ENCODE assay signal across 8 cellular contexts in genomic region chr21:26715878-26716506, GRCh38.
A peak's percentile ranks its signal among the peaks of the same experiment; 100 is the strongest.
DNase-seq lines count a peak whose midpoint lies in the region; ATAC-seq, FAIRE-seq and TF ChIP-seq lines count a peak whose summit lies in the region.

No MANE protein-coding gene starts in this region.

- no peaks in the 10 kb centered on the region for H3K79me2 ChIP-seq in osteoblast (ENCODE audit: insufficient read depth, low read length)

- peaks cover 11% of the 10 kb centered on the region for H3K4me1 Mint-ChIP-seq in WTC11

- FAIRE-seq in GM12891 (lab: Jason Lieb, UNC) = no peak

- H3K27ac ChIP-seq in AG04450 (ENCODE audit: low read depth, low read length) (no peak overlapping the region), osteoblast (ENCODE audit: low read depth, low read length) (no peak overlapping the region)

- H3K9me3 Mint-ChIP-seq in WTC11 = no peaks in the 10 kb centered on the region

- peak overlapping the region; percentile 64 for H2AFZ ChIP-seq in osteoblast (ENCODE audit: low read length)

- no peak overlapping the region for H3K27ac Mint-ChIP-seq in WTC11

- TF ChIP-seq CTCF in AG04450 (IDR thresholded peaks at IDR 0.05; ENCODE audit: low read depth, low read length) (peak; percentile 85), LNCAP (IDR thresholded peaks at IDR 0.05) (peak; percentile 78), WTC11 (IDR thresholded peaks at IDR 0.05) (peak; percentile 83), osteoblast (IDR thresholded peaks at IDR 0.05; ENCODE audit: extremely low read depth, low read depth, low read length) (peak; percentile 93)

- H3K27me3 ChIP-seq in AG04450 (ENCODE audit: control insufficient read depth, insufficient read depth, low read length) = no peaks in the 10 kb centered on the region
- H3K27me3 ChIP-seq in osteoblast (ENCODE audit: insufficient read depth, low read length) = peaks cover 7% of the 10 kb centered on the region

- POLR2A ChIA-PET in AG04450 (lab: Yijun Ruan, JAX) (no interaction called here), WTC11 (lab: Charles Lee) (no interaction called here)

- peaks cover 3% of the 10 kb centered on the region; the same call in 1 of the 2 replicates for H3K27me3 Mint-ChIP-seq in WTC11 (ENCODE audit: low read depth)

- H3K4me2 ChIP-seq in osteoblast (ENCODE audit: insufficient read depth, low read length) = peak overlapping the region; percentile 64

- H3K9me3 ChIP-seq in AG04450 (ENCODE audit: control insufficient read depth, insufficient read depth, low read length) (no peaks in the 10 kb centered on the region), osteoblast (ENCODE audit: low read depth, low read length) (no peaks in the 10 kb centered on the region)

- peaks cover 4% of the 10 kb centered on the region for H3K4me1 ChIP-seq in osteoblast (ENCODE audit: insufficient read depth, low read length)

- no peak overlapping the region for H3K4me3 ChIP-seq in AG04450 (ENCODE audit: low read depth, low read length)
- H3K4me3 ChIP-seq in osteoblast (ENCODE audit: insufficient read depth, low read length) = peak overlapping the region; percentile 13

- H4K20me1 ChIP-seq in osteoblast (ENCODE audit: insufficient read depth, low read length) = no peaks in the 10 kb centered on the region

- no peak overlapping the region for H3K4me3 Mint-ChIP-seq in WTC11

- ATAC-seq in WTC11 = peak; percentile 98
- no peak for ATAC-seq in GM19397 (IDR thresholded peaks at IDR 0.05; ENCODE audit: unreplicated experiment)

- H3K36me3 Mint-ChIP-seq in WTC11 = no peaks in the 10 kb centered on the region

- DNase-seq in AG04450 (ENCODE audit: low read depth, low spot score) (peak; percentile 16), GM12891 (ENCODE audit: insufficient read length, low spot score) (peak; percentile 8), WTC11 (ENCODE audit: low spot score) (peak; percentile 65), foreskin melanocyte (peak; percentile 33), osteoblast (ENCODE audit: insufficient read length, low spot score, missing footprints) (peak; percentile 74), activated gamma-delta T cell (lab: John Stamatoyannopoulos, UW) (no peak)

- TF ChIP-seq POLR2A in GM12891 (IDR thresholded peaks at IDR 0.05; ENCODE audit: low read depth, low read length) = no peak

- no peaks in the 10 kb centered on the region for H3K36me3 ChIP-seq in osteoblast (ENCODE audit: insufficient read depth, low read length)

- CTCF ChIA-PET in AG04450 (lab: Charles Lee) = interaction anchor here (0.6 to 1.7 kb wide), 11 partner anchors 10 to 1108 kb away, joined by 3 to 11 read pairs (median 3); no protein-coding TSS in a partner anchor
- CTCF ChIA-PET in WTC11 (lab: Charles Lee) = interaction anchor here (2.0 kb wide), 1 partner anchor 17 kb away, joined by 8 read pairs; no protein-coding TSS in a partner anchor

TF ChIP-seq in GM12891, 5 proteins besides CTCF, POLR2A, EP300 and RAD21:
- TF ChIP-seq TAF1 (IDR thresholded peaks at IDR 0.05; ENCODE audit: low read depth, low read length) (no peak), POU2F2 (IDR thresholded peaks at IDR 0.05; ENCODE audit: low read depth, low read length) (no peak), PAX5 (IDR thresholded peaks at IDR 0.05; ENCODE audit: insufficient read depth, low read length, severe bottlenecking) (no peak), POLR2AphosphoS5 (IDR thresholded peaks at IDR 0.05; ENCODE audit: low read depth, low read length) (no peak), SPI1 (IDR thresholded peaks at IDR 0.05; ENCODE audit: low read depth, low read length) (no peak)

TF ChIP-seq in WTC11, 78 proteins besides CTCF, POLR2A, EP300 and RAD21:
- no peak for TF ChIP-seq RELA (CRISPR knock-in tag; IDR thresholded peaks at IDR 0.05; ENCODE audit: borderline replicate concordance)
- no peak for TF ChIP-seq TEAD1 (CRISPR knock-in tag; IDR thresholded peaks at IDR 0.05)
- TF ChIP-seq ZNF512 (CRISPR knock-in tag; IDR thresholded peaks at IDR 0.05; ENCODE audit: borderline replicate concordance) = no peak
- no peak for TF ChIP-seq IRF2 (CRISPR knock-in tag; IDR thresholded peaks at IDR 0.05; ENCODE audit: borderline replicate concordance, low read depth)
- no peak for TF ChIP-seq SOX15 (CRISPR knock-in tag; IDR thresholded peaks at IDR 0.05)
- no peak for TF ChIP-seq MAX (CRISPR knock-in tag; IDR thresholded peaks at IDR 0.05)
- TF ChIP-seq GRHL2 (CRISPR knock-in tag; IDR thresholded peaks at IDR 0.05; ENCODE audit: insufficient replicate concordance, severe bottlenecking) = no peak
- no peak for TF ChIP-seq ZSCAN18 (CRISPR knock-in tag; IDR thresholded peaks at IDR 0.05)
- TF ChIP-seq ZMAT4 (CRISPR knock-in tag; IDR thresholded peaks at IDR 0.05) = no peak
- no peak for TF ChIP-seq ZBTB21 (CRISPR knock-in tag; IDR thresholded peaks at IDR 0.05; ENCODE audit: borderline replicate concordance)
- TF ChIP-seq NFYB (CRISPR knock-in tag; conservative IDR thresholded peaks at IDR 0.05; ENCODE audit: low read depth) = no peak
- no peak for TF ChIP-seq ESRRA (CRISPR knock-in tag; IDR thresholded peaks at IDR 0.05; ENCODE audit: borderline replicate concordance)
- no peak for TF ChIP-seq HMGA2 (CRISPR knock-in tag; IDR thresholded peaks at IDR 0.05)
- TF ChIP-seq STAT6 (CRISPR knock-in tag; conservative IDR thresholded peaks at IDR 0.05; ENCODE audit: low read depth) = no peak
- TF ChIP-seq FOXP1 (CRISPR knock-in tag; IDR thresholded peaks at IDR 0.05; ENCODE audit: borderline replicate concordance) = no peak
- no peak for TF ChIP-seq ZBTB43 (CRISPR knock-in tag; IDR thresholded peaks at IDR 0.05)
- no peak for TF ChIP-seq ZNF671 (CRISPR knock-in tag; IDR thresholded peaks at IDR 0.05)
- no peak for TF ChIP-seq GTF2I (CRISPR knock-in tag; conservative IDR thresholded peaks at IDR 0.05)
- TF ChIP-seq ZNF263 (CRISPR knock-in tag; IDR thresholded peaks at IDR 0.05; ENCODE audit: low read depth) = no peak
TF ChIP-seq in WTC11: peak in this region for 0.
